ENCODE assay signal across 8 cellular contexts in genomic region chr6:31401403-31401802, GRCh38. TPM values are rescaled to one million over a fixed set of nuclear protein-coding genes. Genes with fewer than 3 reads are reported as not detected.
DNase-seq lines count a peak whose midpoint lies in the region; TF ChIP-seq lines count a peak whose summit lies in the region.

No MANE protein-coding gene starts in this region.

- H3K27ac ChIP-seq in tibial nerve: peak overlapping the region in 3 of 4 donors; percentile 97 to 98 (median 98)

- in situ Hi-C loops in astrocyte of the spinal cord (cut with HindIII; ENCODE audit: low sequenced_read_pairs): no loop called here

- no peak for TF ChIP-seq POLR2A in tibial nerve (IDR thresholded peaks at IDR 0.05)

- peaks cover 0 to 67% (median 20%) of the 10 kb centered on the region in 4 donors for H3K4me1 ChIP-seq in tibial nerve

- H3K4me3 ChIP-seq in AG09309 (ENCODE audit: control insufficient read depth, low read depth, low read length) (peak overlapping the region; percentile 77), astrocyte of the spinal cord (ENCODE audit: low read depth, low read length) (peak overlapping the region; percentile 69), tibial nerve (peak overlapping the region in 3 of 4 donors; percentile 80 to 87 (median 87))
- H3K4me3 ChIP-seq in Jurkat, Clone E6-1 (ENCODE audit: low read length): no peak overlapping the region

- no peaks in the 10 kb centered on the region for H3K27me3 ChIP-seq in tibial nerve

- H3K36me3 ChIP-seq in tibial nerve: no peaks in the 10 kb centered on the region

- H3K9me3 ChIP-seq in tibial nerve: no peaks in the 10 kb centered on the region

- 35 to 45% methylated on average over 4 of the region's 4 CpGs for WGBS in tibial nerve, 2 donors

- peak in 1 of 2 donors; percentile 35 for TF ChIP-seq EP300 in tibial nerve (IDR thresholded peaks at IDR 0.05)

- TF ChIP-seq CTCF in AG09309 (IDR thresholded peaks at IDR 0.05; ENCODE audit: control insufficient read depth, insufficient read depth, low read depth, low read length, missing control alignments): no peak
- TF ChIP-seq CTCF in astrocyte of the spinal cord (IDR thresholded peaks at IDR 0.05; ENCODE audit: low read depth, low read length): no peak
- no peak for TF ChIP-seq CTCF in tibial nerve (IDR thresholded peaks at IDR 0.05)

- DNase-seq in AG09309 (ENCODE audit: low read depth) (peak; percentile 63), astrocyte of the spinal cord (ENCODE audit: low read depth, low spot score) (peak; percentile 66), kidney tubule cell (ENCODE audit: low spot score) (peak; percentile 91), tibial nerve (ENCODE audit: low spot score in 2 of 2) (no peak), NCI-H1694 treated with DMSO at 0.1 percent for 48 hours (lab: John Stamatoyannopoulos, UW) (no peak), NCI-H146 treated with DMSO at 0.1 percent for 48 hours (lab: John Stamatoyannopoulos, UW; ENCODE audit: unreplicated experiment) (no peak), NCI-H1436 (lab: John Stamatoyannopoulos, UW) (no peak)
- DNase-seq in Jurkat, Clone E6-1 (ENCODE audit: low read depth, low spot score): peak; percentile 24

RNA-seq across cellular contexts. Expression of gene MICA, which starts 2.0 kb away (rescaled TPM):
- 8.2 TPM for polyA plus RNA-seq in Jurkat, Clone E6-1 (2012; ENCODE audit: insufficient read depth, insufficient read length)
- total RNA-seq in tibial nerve: 10 to 100 TPM; 15.9 to 28.3 (median 23.7) TPM

RNA-seq across cellular contexts. Expression of gene HLA-B, which starts 44.4 kb away (rescaled TPM):
- 316 TPM for polyA plus RNA-seq in Jurkat, Clone E6-1 (2012; ENCODE audit: insufficient read depth, insufficient read length)
- total RNA-seq in tibial nerve: 100 to 1,000 TPM; 570 to 933 (median 787) TPM

Comparison
In these comparisons a context has a peak if more than half of its experiments do, and no peak if none do; other contexts are left out.
1. DNase-seq: peak in AG09309 (single experiment), Jurkat, Clone E6-1 (single experiment), astrocyte of the spinal cord (single experiment) and kidney tubule cell (single experiment); none in tibial nerve (0 of 2), NCI-H1694 treated with DMSO at 0.1 percent for 48 hours (single experiment), NCI-H146 treated with DMSO at 0.1 percent for 48 hours (single experiment) and NCI-H1436 (single experiment).